In the genomic region with DNA sequence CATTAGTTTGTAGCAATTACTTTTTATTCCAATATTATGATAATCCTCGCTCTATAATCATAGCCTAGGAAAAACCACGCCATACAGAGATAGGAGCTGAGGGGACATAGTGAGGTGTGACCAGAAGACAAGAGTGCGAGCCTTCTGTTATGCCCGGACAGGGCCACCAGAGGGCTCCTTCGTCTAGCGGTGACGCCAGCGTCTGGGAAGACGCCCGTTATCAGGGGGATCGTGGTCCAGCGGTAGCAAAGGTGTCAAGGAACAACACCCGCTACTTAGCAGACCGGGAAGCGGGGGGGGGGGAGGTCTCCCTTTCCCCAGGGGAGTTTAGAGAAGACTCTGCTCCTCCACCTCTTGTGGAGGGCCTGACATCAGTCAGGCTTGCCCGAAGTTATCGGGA, we compare ENCODE assay signal across 9 cellular contexts. TPM values are rescaled to one million over a fixed set of nuclear protein-coding genes. Genes with fewer than 3 reads are reported as not detected.
DNase-seq lines count a peak whose midpoint lies in the region; ATAC-seq, FAIRE-seq and TF ChIP-seq lines count a peak whose summit lies in the region.
"Not testable (repeated sequence)": the region's sequence is repeated elsewhere in the genome, so short reads cannot be mapped to it uniquely, and the experiment has no call there.
"Had no signal": no experiment of that assay in that cellular context is flagged by ENCODE, and none has a peak within 500 bp of the region (broad histone marks: within the 10 kb centered on the region; RNA-seq: fewer than 3 reads in every experiment).

No MANE protein-coding gene starts in this region.

- not testable (repeated sequence) for H3K27ac ChIP-seq in BLaER1 treated with 17β-estradiol and CSF1 and Interleukin-3, amounts not matched to agents 10 nM and 100 nM; IMR-90 (ENCODE audit: insufficient read depth, low read length); right cardiac atrium (ENCODE audit: low read length); pancreas

- peak overlapping the region; percentile 84 for H2AFZ ChIP-seq in IMR-90 (replicated peaks; ENCODE audit: low read length, poor library complexity)

- not testable (repeated sequence) for H3K23ac ChIP-seq in IMR-90 (ENCODE audit: low read depth, low read length)

- not testable (repeated sequence) for FAIRE-seq in pancreas (lab: Jason Lieb, UNC)

- POLR2A ChIA-PET in IMR-90 (lab: Charles Lee; ENCODE audit: unreplicated experiment), result interaction anchor here (0.6 kb wide), 1 partner anchor 62 kb away, joined by 6 read pairs; no protein-coding TSS in a partner anchor
- POLR2A ChIA-PET in T-cell (lab: Charles Lee), result not testable (repeated sequence)

- in situ Hi-C loops in IMR-90 (cut with MboI; ENCODE audit: low sequenced_read_pairs), result not testable (repeated sequence)

- not testable (repeated sequence) for H4K8ac ChIP-seq in IMR-90 (ENCODE audit: low read depth in 2 of 2, low read length in 2 of 2)

- not testable (repeated sequence) for H2BK20ac ChIP-seq in IMR-90 (ENCODE audit: low read depth, low read length)

- not testable (repeated sequence) for H4K91ac ChIP-seq in IMR-90 (ENCODE audit: insufficient read depth, low read depth, low read length)

- not testable (repeated sequence) for H2BK15ac ChIP-seq in IMR-90 (ENCODE audit: low read depth, low read length)

- not testable (repeated sequence) for H3K36me3 ChIP-seq in BLaER1 treated with 17β-estradiol and CSF1 and Interleukin-3, amounts not matched to agents 10 nM and 100 nM; IMR-90 (ENCODE audit: control insufficient read depth, insufficient read depth, low read length); pancreas

- not testable (repeated sequence) for H3K4me1 Mint-ChIP-seq in T-cell; activated T-cell treated with anti-CD3 and anti-CD28 coated beads, Interleukin-2, amount 50 U/mL, for 4 hours (ENCODE audit: low read depth)

- not testable (repeated sequence) for H3K27me3 Mint-ChIP-seq in T-cell; activated T-cell treated with anti-CD3 and anti-CD28 coated beads, Interleukin-2, amount 50 U/mL, for 4 hours (ENCODE audit: low read depth)

- not testable (repeated sequence) for H4K20me1 ChIP-seq in BLaER1 treated with 17β-estradiol and CSF1 and Interleukin-3, amounts not matched to agents 10 nM and 100 nM; IMR-90 (ENCODE audit: insufficient read depth, low read length)

- H3K79me1 ChIP-seq in IMR-90 (ENCODE audit: low read depth in 1 of 2, low read length in 2 of 2), result not testable (repeated sequence)

- H3K4me3 Mint-ChIP-seq in T-cell, result peak overlapping the region; percentile 36 to 55 (median 45)
- H3K4me3 Mint-ChIP-seq in activated T-cell treated with anti-CD3 and anti-CD28 coated beads, Interleukin-2, amount 50 U/mL, for 4 hours, result peak overlapping the region; percentile 24

- not testable (repeated sequence) for H3K27me3 ChIP-seq in BLaER1 treated with 17β-estradiol and CSF1 and Interleukin-3, amounts not matched to agents 10 nM and 100 nM; IMR-90 (ENCODE audit: control insufficient read depth, insufficient read depth, low read length); right cardiac atrium (ENCODE audit: control insufficient read depth, insufficient read depth); pancreas

- H3K9ac ChIP-seq in BLaER1 treated with 17β-estradiol and CSF1 and Interleukin-3, amounts not matched to agents 10 nM and 100 nM; IMR-90 (ENCODE audit: low read depth, low read length): not testable (repeated sequence)

- H3K9me3 ChIP-seq in BLaER1 treated with 17β-estradiol and CSF1 and Interleukin-3, amounts not matched to agents 10 nM and 100 nM (replicated peaks in 1 of 11), result peaks cover 20 to 30% (median 26%) of the 10 kb centered on the region in 11 experiments
- H3K9me3 ChIP-seq in IMR-90 (ENCODE audit: control insufficient read depth, insufficient read depth, low read length); right cardiac atrium (ENCODE audit: control insufficient read depth, low read length); pancreas: not testable (repeated sequence)

- DNase-seq in IMR-90, result not testable (repeated sequence)
- DNase-seq in T-cell (peak in 32 of 34 experiments; percentile 19 to 63 (median 42)), cerebellum (ENCODE audit: low spot score) (peak; percentile 26), right cardiac atrium (peak; percentile 69 to 80 (median 71)), pancreas (peak; percentile 36 to 84 (median 58))
- DNase-seq in activated T-cell treated with anti-CD3 and anti-CD28 coated beads, Interleukin-2, amount 50 U/mL, for 4 hours, result peak; percentile 60
- peak; percentile 29 to 39 for DNase-seq in stimulated activated CD8-positive, alpha-beta memory T cell treated with anti-CD3 and anti-CD28 coated beads, Interleukin-7, amount 100 ng/mL, for 1 hour (ENCODE audit: low read depth in 2 of 2)

- not testable (repeated sequence) for H3K4ac ChIP-seq in IMR-90 (ENCODE audit: low read depth, low read length)

- H3K9me3 Mint-ChIP-seq in T-cell; activated T-cell treated with anti-CD3 and anti-CD28 coated beads, Interleukin-2, amount 50 U/mL, for 4 hours: not testable (repeated sequence)

- 0 out of 20 replicates have a peak overlapping the region, but pooled peaks of 1 of the 10 experiments have one; percentile 24 for H3K4me3 ChIP-seq in BLaER1 treated with 17β-estradiol and CSF1 and Interleukin-3, amounts not matched to agents 10 nM and 100 nM
- not testable (repeated sequence) for H3K4me3 ChIP-seq in IMR-90 (ENCODE audit: insufficient read depth, low read depth, low read length); right cardiac atrium (ENCODE audit: low read length); pancreas

- not testable (repeated sequence) for BruUV-seq in IMR-90 (replicated peaks; lab: Mats Ljungman, UMichigan)

- TF ChIP-seq POLR2A in IMR-90 (IDR thresholded peaks at IDR 0.05; ENCODE audit: low read depth, low read length), result not testable (repeated sequence)

- dilution Hi-C loops in IMR-90 (cut with HindIII; ENCODE audit: low sequenced_read_pairs, unreplicated experiment), result not testable (repeated sequence)

- H3K56ac ChIP-seq in IMR-90 (ENCODE audit: extremely low read depth, insufficient read depth, low read length), result not testable (repeated sequence)

- H3K9me1 ChIP-seq in IMR-90 (ENCODE audit: insufficient read depth, low read length), result not testable (repeated sequence)

- 0 out of 2 replicates have a peak, but pooled peaks have one; percentile 24 for ATAC-seq in IMR-90 (ENCODE audit: low read depth)
- not testable (repeated sequence) for ATAC-seq in T-cell (replicated peaks in 1 of 4); activated T-cell treated with anti-CD3 and anti-CD28 coated beads, Interleukin-2, amount 50 U/mL, for 4 hours; right cardiac atrium; pancreas

- H3K4me1 ChIP-seq in BLaER1 treated with 17β-estradiol and CSF1 and Interleukin-3, amounts not matched to agents 10 nM and 100 nM; IMR-90 (ENCODE audit: control insufficient read depth, insufficient read depth, low read length); right cardiac atrium (ENCODE audit: control insufficient read depth, insufficient read depth, low read length); pancreas: not testable (repeated sequence)

- not testable (repeated sequence) for H3K14ac ChIP-seq in IMR-90 (replicated peaks; ENCODE audit: low read depth, low read length)

- CTCF ChIA-PET in IMR-90 (lab: Yijun Ruan, JAX), result not testable (repeated sequence)
- CTCF ChIA-PET in T-cell (lab: Charles Lee), result interaction anchor here in 1 of 2 donors (0.5 kb wide), 1 partner anchor 88 kb away, joined by 3 read pairs; no protein-coding TSS in a partner anchor

- peak; percentile 23; the same call in 1 of the 2 replicates for TF ChIP-seq RAD21 in IMR-90 (IDR thresholded peaks at IDR 0.05; ENCODE audit: low read length)

- not testable (repeated sequence) for H2AK5ac ChIP-seq in IMR-90 (ENCODE audit: low read depth, low read length)

- H3K4me2 ChIP-seq in BLaER1 treated with 17β-estradiol and CSF1 and Interleukin-3, amounts not matched to agents 10 nM and 100 nM, result peak overlapping the region in 7 of 11 experiments; percentile 26 to 52 (median 38); a peak in 9 of 22 replicates
- not testable (repeated sequence) for H3K4me2 ChIP-seq in IMR-90 (ENCODE audit: low read depth, low read length)

- H2BK5ac ChIP-seq in IMR-90 (ENCODE audit: low read depth, low read length, poor library complexity, severe bottlenecking), result not testable (repeated sequence)

- H2AK9ac ChIP-seq in IMR-90 (replicated peaks; ENCODE audit: low read depth, low read length, poor library complexity), result not testable (repeated sequence)

- intact Hi-C loops in IMR-90 (cut with micrococcal nuclease); right cardiac atrium (cut with DNase I); pancreas (cut with DNase I): not testable (repeated sequence)

- WGBS in IMR-90 (ENCODE audit: extremely low coverage in 2 of 2, insufficient read length in 1 of 2), 2 experiments, result no CpG with 5 or more reads among the region's 17 CpGs
- WGBS in right cardiac atrium, result 6% methylated on average over 17 of the region's 17 CpGs
- WGBS in pancreas, 2 donors, result 12 to 17% methylated on average over 13 to 17 of the region's 17 CpGs

- not testable (repeated sequence) for H4K5ac ChIP-seq in IMR-90 (ENCODE audit: low read depth, low read length)

- not testable (repeated sequence) for H3K36me3 Mint-ChIP-seq in T-cell; activated T-cell treated with anti-CD3 and anti-CD28 coated beads, Interleukin-2, amount 50 U/mL, for 4 hours (ENCODE audit: insufficient read depth)

- H3K18ac ChIP-seq in IMR-90 (ENCODE audit: low read depth, low read length), result not testable (repeated sequence)

- TF ChIP-seq CTCF in IMR-90 (conservative IDR thresholded peaks at IDR 0.05; ENCODE audit: low read depth, low read length), result peak; percentile 35; the same call in 1 of the 2 replicates
- TF ChIP-seq CTCF in pancreas (IDR thresholded peaks at IDR 0.05), result peak in 3 of 4 donors; percentile 15 to 24 (median 18)

- H3K27ac Mint-ChIP-seq in T-cell, result not testable (repeated sequence)

- not testable (repeated sequence) for H2BK120ac ChIP-seq in IMR-90 (ENCODE audit: low read depth, low read length)

RNA-seq across cellular contexts. Expression of gene GLS2, which starts 8.7 kb away (rescaled TPM):
- under 0.01 and 0.36 TPM in 2 replicates for total RNA-seq in IMR-90 (2012; rRNA removed)
- polyA plus RNA-seq in IMR-90 (2012; rRNA removed), result 0.21 and 0.40 TPM in 2 replicates
- polyA plus RNA-seq in IMR-90 (2012; cell fraction: cytosol; rRNA removed), result 0.08 and 0.20 TPM in 2 replicates
- polyA plus RNA-seq in IMR-90 (2012; cell fraction: nucleus; rRNA removed; ENCODE audit: low replicate concordance), result 0.45 and 0.94 TPM in 2 replicates
- 10 to 100 TPM in 1 of 5 donors, 1 to 10 TPM in 4; 2.9 to 10.1 (median 6.9) TPM for total RNA-seq in T-cell
- 1 to 10 TPM; 1.7 to 4.2 (median 2.2) TPM for total RNA-seq in activated T-cell treated with anti-CD3 and anti-CD28 coated beads, Interleukin-2, amount 50 U/mL, for 4 hours
- 6.1 TPM for total RNA-seq in cerebellum
- total RNA-seq in right cardiac atrium, result 1 to 10 TPM in 1 of 4 donors, under 1 TPM in 3; 0.42 to 1.2 (median 0.57) TPM
- polyA plus RNA-seq in right cardiac atrium, result 0.63 TPM
- total RNA-seq in pancreas, result 10 to 100 TPM; 14.6 to 49.1 (median 31.0) TPM
- 10 to 100 TPM; 33.6 to 35.5 TPM for polyA plus RNA-seq in pancreas
- total RNA-seq: HT1080 had no signal

RNA-seq across cellular contexts. Expression of gene RBMS2, which starts 24.9 kb away (rescaled TPM):
- 28.3 and 38.0 TPM in 2 replicates for total RNA-seq in IMR-90 (2012; rRNA removed)
- polyA plus RNA-seq in IMR-90 (2012; rRNA removed), result 41.9 and 43.6 TPM in 2 replicates
- polyA plus RNA-seq in IMR-90 (2012; cell fraction: cytosol; rRNA removed), result 15.4 and 18.3 TPM in 2 replicates
- polyA plus RNA-seq in IMR-90 (2012; cell fraction: nucleus; rRNA removed; ENCODE audit: low replicate concordance), result 30.3 and 56.5 TPM in 2 replicates
- total RNA-seq in T-cell, result 1 to 10 TPM in 4 of 5 donors, under 1 TPM in 1; 0.99 to 8.3 (median 4.1) TPM
- total RNA-seq in activated T-cell treated with anti-CD3 and anti-CD28 coated beads, Interleukin-2, amount 50 U/mL, for 4 hours, result 1 to 10 TPM in 2 of 3 donors, under 1 TPM in 1; 0.66 to 4.0 (median 1.4) TPM
- 11.7 TPM for total RNA-seq in cerebellum
- total RNA-seq in right cardiac atrium, result 10 to 100 TPM; 29.6 to 41.4 (median 37.6) TPM
- polyA plus RNA-seq in right cardiac atrium, result 11.0 TPM
- 10 to 100 TPM in 4 of 6 donors, 1 to 10 TPM in 2; 8.5 to 30.8 (median 12.1) TPM for total RNA-seq in pancreas
- 1 to 10 TPM; 5.4 to 6.2 TPM for polyA plus RNA-seq in pancreas

RNA-seq across cellular contexts. Expression of gene SPRYD4, which starts 28.3 kb away (rescaled TPM):
- total RNA-seq in IMR-90 (2012; rRNA removed), result 1.4 and 1.8 TPM in 2 replicates
- 1.7 TPM in 2 replicates for polyA plus RNA-seq in IMR-90 (2012; rRNA removed)
- 1.2 and 1.4 TPM in 2 replicates for polyA plus RNA-seq in IMR-90 (2012; cell fraction: cytosol; rRNA removed)
- 2.0 and 4.2 TPM in 2 replicates for polyA plus RNA-seq in IMR-90 (2012; cell fraction: nucleus; rRNA removed; ENCODE audit: low replicate concordance)
- 1 to 10 TPM; 4.7 to 7.3 (median 5.5) TPM for total RNA-seq in T-cell
- total RNA-seq in activated T-cell treated with anti-CD3 and anti-CD28 coated beads, Interleukin-2, amount 50 U/mL, for 4 hours, result 1 to 10 TPM; 4.0 to 4.8 (median 4.1) TPM
- 3.8 TPM for total RNA-seq in cerebellum
- total RNA-seq in right cardiac atrium, result 1 to 10 TPM; 2.6 to 3.3 (median 2.7) TPM
- polyA plus RNA-seq in right cardiac atrium, result 3.1 TPM
- 1 to 10 TPM; 1.5 to 2.9 (median 1.9) TPM for total RNA-seq in pancreas
- polyA plus RNA-seq in pancreas, result 1 to 10 TPM; 2.1 to 2.3 TPM

RNA-seq across cellular contexts. Expression of gene MIP, which starts 42.2 kb away (rescaled TPM):
- not detected in 2 replicates for total RNA-seq in IMR-90 (2012; rRNA removed)
- polyA plus RNA-seq in IMR-90 (2012; rRNA removed), result not detected in 2 replicates
- polyA plus RNA-seq in IMR-90 (2012; cell fraction: cytosol; rRNA removed), result 0.16 TPM in 1 of 2 replicates, not detected in the other
- not detected in 2 replicates for polyA plus RNA-seq in IMR-90 (2012; cell fraction: nucleus; rRNA removed; ENCODE audit: low replicate concordance)
- not detected for total RNA-seq in T-cell
- total RNA-seq in activated T-cell treated with anti-CD3 and anti-CD28 coated beads, Interleukin-2, amount 50 U/mL, for 4 hours, result under 1 TPM in 1 of 3 donors, not detected in 2; 0.08 TPM
- total RNA-seq in cerebellum, result not detected
- under 1 TPM in 3 of 4 donors, not detected in 1; 0.14 to 0.34 (median 0.25) TPM for total RNA-seq in right cardiac atrium
- polyA plus RNA-seq in right cardiac atrium, result 0.14 TPM
- total RNA-seq in pancreas, result not detected
- not detected for polyA plus RNA-seq in pancreas
- total RNA-seq: HT1080 had no signal

RNA-seq across cellular contexts. Expression of gene TIMELESS, which starts 47.5 kb away (rescaled TPM):
- total RNA-seq in IMR-90 (2012; rRNA removed) (9.4 and 10.4 TPM in 2 replicates), T-cell (1 to 10 TPM; 5.0 to 7.5 (median 6.4) TPM), cerebellum (8.5 TPM), right cardiac atrium (1 to 10 TPM; 2.2 to 3.9 (median 3.6) TPM), pancreas (1 to 10 TPM; 3.7 to 5.8 (median 4.5) TPM)
- polyA plus RNA-seq in IMR-90 (2012; rRNA removed) (6.0 and 7.3 TPM in 2 replicates), right cardiac atrium (2.2 TPM), pancreas (1 to 10 TPM; 5.6 to 7.6 TPM)
- polyA plus RNA-seq in IMR-90 (2012; cell fraction: cytosol; rRNA removed), result 1.8 and 3.2 TPM in 2 replicates
- polyA plus RNA-seq in IMR-90 (2012; cell fraction: nucleus; rRNA removed; ENCODE audit: low replicate concordance), result 6.3 and 10.0 TPM in 2 replicates
- 10 to 100 TPM; 35.2 to 45.2 (median 36.6) TPM for total RNA-seq in activated T-cell treated with anti-CD3 and anti-CD28 coated beads, Interleukin-2, amount 50 U/mL, for 4 hours
